In the genomic region with DNA sequence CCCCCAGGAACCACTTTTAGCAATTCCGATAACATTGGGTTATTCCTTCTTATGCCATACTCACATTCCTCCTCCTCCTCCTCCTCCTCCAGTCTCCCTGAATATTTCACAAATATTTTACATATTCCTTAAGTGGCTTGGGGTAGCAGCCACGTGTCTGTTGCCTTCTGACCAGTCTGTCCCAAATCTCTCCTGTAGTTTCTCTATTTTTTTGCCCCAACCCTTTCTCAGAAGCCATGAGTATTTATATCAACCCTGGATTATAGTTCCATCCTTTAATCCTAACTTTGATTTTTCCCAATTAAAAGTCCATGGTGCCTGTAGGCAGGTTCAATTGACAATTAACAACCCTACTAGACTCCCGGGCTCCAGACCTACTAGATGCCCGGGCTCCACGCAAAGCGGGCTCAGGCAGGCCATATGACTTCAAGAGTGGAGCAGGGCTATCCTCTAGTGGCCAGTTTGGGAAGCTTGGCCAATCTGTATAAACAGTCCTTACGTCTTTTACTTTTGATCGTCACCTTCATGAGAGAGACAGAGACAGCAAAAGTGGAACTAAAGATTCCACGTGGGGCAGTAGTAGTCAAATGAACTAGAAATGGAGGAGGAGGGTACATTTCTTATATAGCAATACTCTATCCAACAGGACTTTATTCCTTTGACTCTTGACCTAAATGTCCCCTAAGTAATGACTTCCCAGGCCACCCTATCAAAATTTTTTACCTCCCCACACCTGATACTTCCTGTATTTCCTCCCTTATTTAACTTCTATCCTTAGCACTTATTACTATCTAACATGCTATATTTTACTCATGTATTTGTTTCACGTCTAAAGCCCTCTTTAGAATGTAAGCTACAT, we compare ENCODE assay signal across 8 cellular contexts.
A peak's percentile ranks its signal among the peaks of the same experiment; 100 is the strongest.
DNase-seq lines count a peak whose midpoint lies in the region; ATAC-seq and TF ChIP-seq lines count a peak whose summit lies in the region.

No MANE protein-coding gene starts in this region.

- H3K27me3 Mint-ChIP-seq in central memory CD8-positive, alpha-beta T cell: no peaks in the 10 kb centered on the region

- H3K4me1 Mint-ChIP-seq in central memory CD8-positive, alpha-beta T cell: no peaks in the 10 kb centered on the region
- no peaks in the 10 kb centered on the region for H3K4me1 Mint-ChIP-seq in stimulated activated effector memory CD8-positive, alpha-beta T cell treated with anti-CD3 and anti-CD28 coated beads, Interleukin-12 subunit alpha, Interleukin-12 subunit beta, amount 100 ng/mL, for 72 hours

- peak; percentile 97 for TF ChIP-seq CTCF in kidney epithelial cell (IDR thresholded peaks at IDR 0.05; ENCODE audit: insufficient read depth, low read length, poor library complexity, severe bottlenecking)

- H3K4me3 ChIP-seq in kidney epithelial cell (ENCODE audit: low read depth, low read length): no peak overlapping the region

- H3K4me3 Mint-ChIP-seq in central memory CD8-positive, alpha-beta T cell: no peak overlapping the region
- H3K4me3 Mint-ChIP-seq in stimulated activated effector memory CD8-positive, alpha-beta T cell treated with anti-CD3 and anti-CD28 coated beads, Interleukin-12 subunit alpha, Interleukin-12 subunit beta, amount 100 ng/mL, for 72 hours: no peak overlapping the region

- ATAC-seq in central memory CD8-positive, alpha-beta T cell (replicated peaks; ENCODE audit: extremely low read depth, poor library complexity, severe bottlenecking): peak; percentile 43
- ATAC-seq in stimulated activated effector memory CD8-positive, alpha-beta T cell treated with anti-CD3 and anti-CD28 coated beads, Interleukin-12 subunit alpha, Interleukin-12 subunit beta, amount 100 ng/mL, for 72 hours: peak; percentile 58
- no peak for ATAC-seq in HG03432 (IDR thresholded peaks at IDR 0.05; ENCODE audit: unreplicated experiment)

- peaks cover 56% of the 10 kb centered on the region for H3K36me3 Mint-ChIP-seq in central memory CD8-positive, alpha-beta T cell (ENCODE audit: insufficient read depth)
- H3K36me3 Mint-ChIP-seq in stimulated activated effector memory CD8-positive, alpha-beta T cell treated with anti-CD3 and anti-CD28 coated beads, Interleukin-12 subunit alpha, Interleukin-12 subunit beta, amount 100 ng/mL, for 72 hours: peaks cover 69% of the 10 kb centered on the region

- H3K36me3 ChIP-seq in kidney epithelial cell (ENCODE audit: control insufficient read depth, insufficient read depth, low read length): no peaks in the 10 kb centered on the region

- peaks cover 3% of the 10 kb centered on the region for H3K27me3 ChIP-seq in kidney epithelial cell (ENCODE audit: control insufficient read depth, insufficient read depth, low read length)

- DNase-seq in 8988T (peak; percentile 53), G401 (ENCODE audit: low spot score) (peak; percentile 85), HS-27A (ENCODE audit: low read depth) (peak; percentile 29), OCI-M1 (lab: John Stamatoyannopoulos, UW) (peak; percentile 93), kidney epithelial cell (ENCODE audit: low read depth) (no peak)
- no peak for DNase-seq in central memory CD8-positive, alpha-beta T cell (ENCODE audit: low spot score in 2 of 2)
- no peak for DNase-seq in stimulated activated effector memory CD8-positive, alpha-beta T cell treated with anti-CD3 and anti-CD28 coated beads, Interleukin-12 subunit alpha, Interleukin-12 subunit beta, amount 100 ng/mL, for 72 hours (ENCODE audit: low spot score in 2 of 2)

- in situ Hi-C loops in G401 (cut with HindIII; ENCODE audit: low sequenced_read_pairs): no loop called here

- no peaks in the 10 kb centered on the region for H3K9me3 Mint-ChIP-seq in central memory CD8-positive, alpha-beta T cell
- H3K9me3 Mint-ChIP-seq in stimulated activated effector memory CD8-positive, alpha-beta T cell treated with anti-CD3 and anti-CD28 coated beads, Interleukin-12 subunit alpha, Interleukin-12 subunit beta, amount 100 ng/mL, for 72 hours: no peaks in the 10 kb centered on the region

- peak overlapping the region; percentile 41 for H3K27ac Mint-ChIP-seq in central memory CD8-positive, alpha-beta T cell (ENCODE audit: low read depth)
- peak overlapping the region; percentile 4 for H3K27ac Mint-ChIP-seq in stimulated activated effector memory CD8-positive, alpha-beta T cell treated with anti-CD3 and anti-CD28 coated beads, Interleukin-12 subunit alpha, Interleukin-12 subunit beta, amount 100 ng/mL, for 72 hours

Comparison
In these comparisons a context has a peak if more than half of its experiments do, and no peak if none do; other contexts are left out.
1. DNase-seq: peak in 8988T (single experiment), G401 (single experiment), HS-27A (single experiment) and OCI-M1 (single experiment); none in central memory CD8-positive, alpha-beta T cell (0 of 2), kidney epithelial cell (single experiment) and stimulated activated effector memory CD8-positive, alpha-beta T cell treated with anti-CD3 and anti-CD28 coated beads, Interleukin-12 subunit alpha, Interleukin-12 subunit beta, amount 100 ng/mL, for 72 hours (0 of 2).